In the genomic region with DNA sequence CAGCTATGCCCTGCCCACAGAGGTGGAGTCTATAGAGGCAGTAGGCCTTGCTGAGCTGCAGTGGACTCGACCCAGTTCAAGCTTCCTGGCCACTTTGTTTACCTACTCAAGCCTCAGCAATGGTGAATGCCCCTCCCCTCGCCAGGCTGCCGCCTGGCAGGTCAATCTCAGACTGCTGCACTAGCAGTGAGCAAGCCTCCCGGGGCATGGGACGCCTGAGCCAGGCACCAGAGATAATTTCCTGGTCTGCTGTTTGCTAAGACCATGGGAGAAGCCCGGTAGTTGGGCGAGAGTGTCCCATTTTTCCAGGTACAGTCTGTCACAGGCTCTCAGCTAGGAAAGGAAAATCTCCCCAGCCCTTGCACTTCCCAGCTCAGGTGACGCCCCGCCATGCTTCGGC, we compare ENCODE assay signal across 6 cellular contexts.
DNase-seq lines count a peak whose midpoint lies in the region; ATAC-seq, FAIRE-seq and TF ChIP-seq lines count a peak whose summit lies in the region.
"Not testable (repeated sequence)": the region's sequence is repeated elsewhere in the genome, so short reads cannot be mapped to it uniquely, and the experiment has no call there.

No MANE protein-coding gene starts in this region.

- H2AK5ac ChIP-seq in H1 (ENCODE audit: low read depth, low read length); mesenchymal stem cell (ENCODE audit: low read length, severe bottlenecking): not testable (repeated sequence)

- not testable (repeated sequence) for H3K79me2 ChIP-seq in H1 (ENCODE audit: control insufficient read depth in 1 of 2, insufficient read depth in 2 of 2, low read length in 2 of 2); HepG2 (ENCODE audit: insufficient read depth, low read length)

- H3K9me3 ChIP-seq in H1 (ENCODE audit: insufficient read depth in 2 of 2, low read depth in 1 of 2, low read length in 1 of 2); HepG2 (ENCODE audit: low read length); mesenchymal stem cell (ENCODE audit: control insufficient read depth, low read length); spleen: not testable (repeated sequence)

- FAIRE-seq in H1 (lab: Jason Lieb, UNC); HepG2 (lab: Jason Lieb, UNC): not testable (repeated sequence)

- not testable (repeated sequence) for H4K91ac ChIP-seq in H1 (replicated peaks; ENCODE audit: insufficient read length, low read length); mesenchymal stem cell (ENCODE audit: low read length)

- H2BK5ac ChIP-seq in H1 (ENCODE audit: low read depth, low read length); mesenchymal stem cell (ENCODE audit: low read depth, low read length, poor library complexity, severe bottlenecking): not testable (repeated sequence)

- H3K27me3 ChIP-seq in H1 (replicated peaks in 1 of 4; ENCODE audit: control insufficient read depth in 3 of 4, extremely low read depth in 1 of 4, insufficient read depth in 3 of 4, low read length in 3 of 4); HepG2 (ENCODE audit: control insufficient read depth in 1 of 2, insufficient read depth in 2 of 2, low read length in 2 of 2); mesenchymal stem cell (ENCODE audit: control insufficient read depth in 1 of 2, insufficient read depth in 1 of 2, low read length in 2 of 2); spleen (replicated peaks in 1 of 7): not testable (repeated sequence)

- POLR2A ChIA-PET in H1 (lab: Charles Lee; ENCODE audit: partially characterized antibody); HepG2 (lab: Yijun Ruan, JAX): not testable (repeated sequence)

- H2BK15ac ChIP-seq in H1 (ENCODE audit: low read length); mesenchymal stem cell (ENCODE audit: low read depth, poor library complexity, severe bottlenecking): not testable (repeated sequence)

- H3K36me3 ChIP-seq in H1 (ENCODE audit: control insufficient read depth in 2 of 4, insufficient read depth in 4 of 4, low read length in 3 of 4); HepG2 (replicated peaks in 1 of 2; ENCODE audit: control insufficient read depth in 1 of 2, insufficient read depth in 2 of 2, low read length in 2 of 2); mesenchymal stem cell (ENCODE audit: control insufficient read depth in 1 of 2, insufficient read depth in 2 of 2, low read depth in 1 of 2, low read length in 2 of 2); spleen: not testable (repeated sequence)

- not testable (repeated sequence) for H4K8ac ChIP-seq in H1 (ENCODE audit: extremely low read depth, insufficient read depth, low read length)
- H4K8ac ChIP-seq in mesenchymal stem cell (ENCODE audit: low read length): peak overlapping the region; percentile 41

- H3K27ac ChIP-seq in H1 (ENCODE audit: low read depth, low read length); HepG2 (ENCODE audit: extremely low read length, insufficient read depth, low read length); mesenchymal stem cell (ENCODE audit: low read length, poor library complexity, severe bottlenecking); spleen: not testable (repeated sequence)

- not testable (repeated sequence) for H2BK12ac ChIP-seq in H1 (ENCODE audit: low read depth, low read length); mesenchymal stem cell (ENCODE audit: low read length in 2 of 2)

- H3K9ac ChIP-seq in H1 (replicated peaks in 1 of 4; ENCODE audit: extremely low read depth in 1 of 4, low read depth in 3 of 4, low read length in 3 of 4); HepG2 (ENCODE audit: insufficient read depth, low read depth, low read length); mesenchymal stem cell (ENCODE audit: low read length): not testable (repeated sequence)

- not testable (repeated sequence) for H2BK120ac ChIP-seq in H1 (replicated peaks; ENCODE audit: low read depth, low read length); mesenchymal stem cell (ENCODE audit: low read depth, low read length)

- not testable (repeated sequence) for TF ChIP-seq CTCF in NB4 (IDR thresholded peaks at IDR 0.05; ENCODE audit: low read depth, low read length); H1 (IDR thresholded peaks at IDR 0.05; ENCODE audit: control extremely low read depth in 1 of 3, insufficient read depth in 1 of 3, low read depth in 1 of 3, low read length in 3 of 3); HepG2 (CRISPR knock-in tag; IDR thresholded peaks at IDR 0.05); spleen (IDR thresholded peaks at IDR 0.05 in 8 of 11, conservative IDR thresholded peaks at IDR 0.05 in 3 of 11)

- not testable (repeated sequence) for H3K23me2 ChIP-seq in H1 (ENCODE audit: low read depth, low read length)

- not testable (repeated sequence) for H3K56ac ChIP-seq in H1 (replicated peaks; ENCODE audit: insufficient read length, low read depth, low read length)

- H3K4me1 ChIP-seq in H1 (replicated peaks in 1 of 4; ENCODE audit: control insufficient read depth in 3 of 4, insufficient read depth in 4 of 4, low read length in 3 of 4); HepG2 (ENCODE audit: insufficient read depth, low read length); mesenchymal stem cell (ENCODE audit: control insufficient read depth, insufficient read depth, low read depth, low read length); spleen: not testable (repeated sequence)

- intact Hi-C loops in HepG2 (cut with micrococcal nuclease; ENCODE audit: unreplicated experiment); spleen (cut with DNase I; ENCODE audit: low total_unique reads): not testable (repeated sequence)

- H3K4me2 ChIP-seq in H1 (ENCODE audit: insufficient read depth in 1 of 2, low read depth in 2 of 2, low read length in 2 of 2); HepG2 (ENCODE audit: low read depth, low read length); mesenchymal stem cell (ENCODE audit: low read length, poor library complexity, severe bottlenecking): not testable (repeated sequence)

- not testable (repeated sequence) for H2BK20ac ChIP-seq in H1 (ENCODE audit: low read length)

- peak overlapping the region; percentile 76 for H2AFZ ChIP-seq in H1 (ENCODE audit: low read length)
- H2AFZ ChIP-seq in HepG2 (ENCODE audit: low read length); mesenchymal stem cell (ENCODE audit: low read depth, low read length): not testable (repeated sequence)

- H3K4me3 ChIP-seq in NB4 (ENCODE audit: low read depth, low read length); H1 (ENCODE audit: extremely low read depth in 1 of 4, insufficient read depth in 2 of 4, low read depth in 3 of 4, low read length in 4 of 4); HepG2 (replicated peaks in 1 of 3; ENCODE audit: insufficient read depth in 1 of 3, low read depth in 2 of 3, low read length in 3 of 3); mesenchymal stem cell (ENCODE audit: insufficient read depth in 1 of 2, low read depth in 1 of 2, low read length in 2 of 2); spleen: not testable (repeated sequence)

- not testable (repeated sequence) for BruUV-seq in HepG2 (replicated peaks; lab: Mats Ljungman, UMichigan)

- 92% methylated on average over 10 of the region's 10 CpGs; no CpG with 5 or more reads in 1 of the 2 experiments for WGBS in H1 (ENCODE audit: extremely low coverage in 1 of 2, insufficient coverage in 1 of 2, insufficient read length in 1 of 2, insufficient replicate concordance in 2 of 2, low coverage in 1 of 2, low lambda C conversion rate in 2 of 2, missing lambda C conversion rate in 1 of 2), 2 experiments
- no CpG with 5 or more reads among the region's 10 CpGs for whole genome bisulfite sequencing in HepG2 (ENCODE audit: low lambda C conversion rate)
- WGBS in mesenchymal stem cell: 85% methylated on average over 10 of the region's 10 CpGs
- WGBS in spleen, 5 donors: 68 to 89% (median 79%) methylated on average over 8 to 10 of the region's 10 CpGs

- DNase-seq in DMS53 (lab: John Stamatoyannopoulos, UW) (peak; percentile 89), NB4 (ENCODE audit: low read depth) (peak; percentile 46), spleen (peak; percentile 53)
- DNase-seq in H1 (ENCODE audit: low read depth in 1 of 2, low spot score in 2 of 2); HepG2 (ENCODE audit: low spot score); mesenchymal stem cell: not testable (repeated sequence)

- CTCF ChIA-PET in H1 (lab: Charles Lee; ENCODE audit: partially characterized antibody): interaction anchor here (1.6 kb wide), 1 partner anchor 13 kb away, joined by 5 read pairs; no protein-coding TSS in a partner anchor
- CTCF ChIA-PET in HepG2 (lab: Yijun Ruan, JAX; ENCODE audit: low intra/inter-chr PET ratio, low total read pairs): not testable (repeated sequence)

- H3K23ac ChIP-seq in H1 (ENCODE audit: insufficient read length); mesenchymal stem cell (ENCODE audit: low read length in 2 of 2): not testable (repeated sequence)

- H3K79me1 ChIP-seq in H1 (ENCODE audit: low read depth, low read length); mesenchymal stem cell (replicated peaks; ENCODE audit: low read length, poor library complexity, severe bottlenecking): not testable (repeated sequence)

- TF ChIP-seq POLR2A in NB4 (IDR thresholded peaks at IDR 0.05; ENCODE audit: extremely low read depth, insufficient read length): peak; percentile 44
- TF ChIP-seq POLR2A in H1 (IDR thresholded peaks at IDR 0.05; ENCODE audit: control extremely low read depth in 1 of 2, low read depth in 2 of 2, low read length in 2 of 2); HepG2 (IDR thresholded peaks at IDR 0.05; ENCODE audit: insufficient read depth in 1 of 2, low read depth in 2 of 2, low read length in 2 of 2); spleen (IDR thresholded peaks at IDR 0.05): not testable (repeated sequence)

- not testable (repeated sequence) for H4K5ac ChIP-seq in H1 (ENCODE audit: insufficient read length, low read depth, low read length)

- TF ChIP-seq RAD21 in H1 (IDR thresholded peaks at IDR 0.05 in 1 of 2, conservative IDR thresholded peaks at IDR 0.05 in 1 of 2; ENCODE audit: low read depth in 2 of 2, low read length in 2 of 2); HepG2 (CRISPR knock-in tag; IDR thresholded peaks at IDR 0.05): not testable (repeated sequence)

- H3K14ac ChIP-seq in H1 (ENCODE audit: insufficient read length); mesenchymal stem cell (ENCODE audit: low read length in 2 of 2): not testable (repeated sequence)

- peak; percentile 41 for ATAC-seq in HepG2

- H4K20me1 ChIP-seq in H1 (replicated peaks in 1 of 2; ENCODE audit: control insufficient read depth in 1 of 2, insufficient read depth in 2 of 2, low read length in 2 of 2); HepG2 (ENCODE audit: insufficient read depth, low read length): not testable (repeated sequence)

- in situ Hi-C loops in HepG2 (cut with HindIII; ENCODE audit: extremely low pct_ligation_motif_present, low pct_unique_long_range_greater_than_20kb): not testable (repeated sequence)

- not testable (repeated sequence) for H3K4ac ChIP-seq in H1 (replicated peaks; ENCODE audit: insufficient read length, low read depth, low read length); mesenchymal stem cell (ENCODE audit: low read depth in 1 of 2, low read length in 2 of 2)

- not testable (repeated sequence) for TF ChIP-seq EP300 in H1 (IDR thresholded peaks at IDR 0.05; ENCODE audit: borderline replicate concordance in 1 of 2, low read depth in 2 of 2, low read length in 2 of 2); HepG2 (IDR thresholded peaks at IDR 0.05; ENCODE audit: low read depth in 2 of 2, low read length in 2 of 2); HepG2 (CRISPR knock-in tag; IDR thresholded peaks at IDR 0.05; ENCODE audit: borderline replicate concordance)

- H3K18ac ChIP-seq in H1 (ENCODE audit: extremely low read depth, low read length); mesenchymal stem cell (ENCODE audit: low read depth in 1 of 2, low read length in 2 of 2): not testable (repeated sequence)
